ENCODE assay signal across 8 cellular contexts in genomic region chr20:5749512-5750490, GRCh38. TPM values are rescaled to one million over a fixed set of nuclear protein-coding genes. Genes with fewer than 3 reads are reported as not detected.
DNase-seq lines count a peak whose midpoint lies in the region; ATAC-seq and TF ChIP-seq lines count a peak whose summit lies in the region.

TSS of gene SHLD1 (plus strand) at chr20:5750401. CDS start at chr20:5772866, 22,465 bp downstream.

- peak within 1 kb of the TSS; percentile 62 to 81 (median 76) for H3K9ac ChIP-seq in BLaER1 treated with 17β-estradiol and CSF1 and Interleukin-3, amounts not matched to agents 10 nM and 100 nM

- no peaks in the 10 kb centered on the region for H3K27me3 ChIP-seq in BLaER1 treated with 17β-estradiol and CSF1 and Interleukin-3, amounts not matched to agents 10 nM and 100 nM
- H3K27me3 ChIP-seq in right lobe of liver = no peaks in the 10 kb centered on the region

- 38% methylated on average over 26 of the region's 33 CpGs for WGBS in right lobe of liver (ENCODE audit: insufficient coverage, low coverage, low lambda C conversion rate, missing lambda C conversion rate)

- peaks cover 0 to 6% (median 0%) of the 10 kb centered on the region in 11 experiments; a peak in 3 of 22 replicates for H3K9me3 ChIP-seq in BLaER1 treated with 17β-estradiol and CSF1 and Interleukin-3, amounts not matched to agents 10 nM and 100 nM (replicated peaks in 1 of 11)
- H3K9me3 ChIP-seq in right lobe of liver = no peaks in the 10 kb centered on the region

- DNase-seq in NCI-H748 (lab: John Stamatoyannopoulos, UW; ENCODE audit: unreplicated experiment) = peak; percentile 98
- DNase-seq in activated CD4-positive, alpha-beta T cell treated with anti-CD3 and anti-CD28 coated beads, Interleukin-2, amount 50 U/mL, for 24 hours (ENCODE audit: low read depth in 1 of 2, low spot score in 1 of 2) = peak; percentile 55 to 77
- DNase-seq in dermis microvascular lymphatic vessel endothelial cell (ENCODE audit: low read depth in 2 of 2) = peak; percentile 74 to 84
- peak; percentile 74 to 85 (median 83) for DNase-seq in right lobe of liver
- DNase-seq in stimulated activated CD4-positive, alpha-beta T cell treated with anti-CD3 and anti-CD28 coated beads, Interleukin-4, amount 100 ng/mL, for 24 hours = peak; percentile 84

- intact Hi-C loops in right lobe of liver (cut with DNase I) = no loop called here

- ATAC-seq in GM19328 (IDR thresholded peaks at IDR 0.05; ENCODE audit: unreplicated experiment) (peak; percentile 87), HG03520 (IDR thresholded peaks at IDR 0.05; ENCODE audit: unreplicated experiment) (peak; percentile 90), right lobe of liver (peak; percentile 95 to 96 (median 96))

- H3K36me3 ChIP-seq in BLaER1 treated with 17β-estradiol and CSF1 and Interleukin-3, amounts not matched to agents 10 nM and 100 nM = peaks cover 0 to 17% (median 13%) of the 10 kb centered on the region in 11 experiments; a peak in 10 of 22 replicates
- no peaks in the 10 kb centered on the region for H3K36me3 ChIP-seq in right lobe of liver

- TF ChIP-seq CTCF in right lobe of liver (IDR thresholded peaks at IDR 0.05) = no peak

- H3K4me1 ChIP-seq in BLaER1 treated with 17β-estradiol and CSF1 and Interleukin-3, amounts not matched to agents 10 nM and 100 nM = peaks cover 8 to 23% (median 14%) of the 10 kb centered on the region in 10 experiments; a peak in 19 of 20 replicates
- peaks cover 0 to 2% (median 0%) of the 10 kb centered on the region in 4 donors for H3K4me1 ChIP-seq in right lobe of liver

- TF ChIP-seq POLR2A in right lobe of liver (IDR thresholded peaks at IDR 0.05) = no peak

- H3K4me2 ChIP-seq in BLaER1 treated with 17β-estradiol and CSF1 and Interleukin-3, amounts not matched to agents 10 nM and 100 nM = peak within 1 kb of the TSS; percentile 75 to 99 (median 94)

- H3K27ac ChIP-seq in BLaER1 treated with 17β-estradiol and CSF1 and Interleukin-3, amounts not matched to agents 10 nM and 100 nM = peak within 1 kb of the TSS; percentile 69 to 86 (median 78)
- peak within 1 kb of the TSS; percentile 49 to 69 (median 63) for H3K27ac ChIP-seq in right lobe of liver

- H4K20me1 ChIP-seq in BLaER1 treated with 17β-estradiol and CSF1 and Interleukin-3, amounts not matched to agents 10 nM and 100 nM = peaks cover 0 to 6% (median 0%) of the 10 kb centered on the region in 11 experiments; a peak in 1 of 22 replicates

- H3K4me3 ChIP-seq in BLaER1 treated with 17β-estradiol and CSF1 and Interleukin-3, amounts not matched to agents 10 nM and 100 nM = peak within 1 kb of the TSS; percentile 54 to 78 (median 70)
- H3K4me3 ChIP-seq in right lobe of liver = peak within 1 kb of the TSS; percentile 48 to 57 (median 50)

RNA-seq across cellular contexts. Expression of gene SHLD1, which starts in this region (rescaled TPM):
- total RNA-seq in dermis microvascular lymphatic vessel endothelial cell (2.4 and 3.5 TPM in 2 replicates), right lobe of liver (1 to 10 TPM in 3 of 6 experiments, under 1 TPM in 2, not detected in 1; 0.69 to 1.9 (median 1.4) TPM)

Comparison
In these comparisons a context has a peak if more than half of its experiments do, and no peak if none do; other contexts are left out.
1. Peak in every context shown above with its lines: DNase-seq, ATAC-seq, H3K4me3 ChIP-seq and H3K27ac ChIP-seq.